In the genomic region with DNA sequence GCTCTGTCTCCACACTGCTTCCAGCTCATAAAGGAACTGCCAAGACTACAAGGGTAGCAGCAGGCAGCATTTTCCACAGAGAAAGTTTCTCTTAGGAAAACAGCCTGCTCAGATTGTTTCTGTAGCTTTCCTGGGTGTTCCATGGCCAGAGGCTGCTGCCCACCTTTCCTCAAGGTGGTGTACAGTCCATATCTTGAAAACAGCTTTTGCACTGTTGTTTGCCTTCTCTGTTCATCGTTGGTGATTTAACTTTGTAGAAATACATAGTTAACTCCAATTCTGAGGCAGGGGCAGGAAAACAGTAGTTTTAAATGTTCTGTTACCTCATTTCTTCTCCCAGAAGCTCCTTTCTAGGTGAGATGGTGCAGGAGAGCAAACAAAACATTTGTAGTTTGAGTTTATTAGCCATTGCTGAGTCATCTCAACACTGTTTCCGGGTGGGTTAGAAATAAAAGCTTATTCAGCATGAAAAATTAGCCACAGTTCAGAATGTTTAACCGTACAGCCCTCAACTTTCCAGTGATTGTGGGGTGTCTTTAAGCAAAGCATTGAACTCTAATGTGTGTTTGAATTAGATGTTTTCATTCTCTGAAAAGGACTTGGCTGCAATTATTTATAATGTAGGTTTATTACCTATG, we compare ENCODE assay signal across 10 cellular contexts. TPM values are rescaled to one million over a fixed set of nuclear protein-coding genes. Genes with fewer than 3 reads are reported as not detected.
DNase-seq lines count a peak whose midpoint lies in the region; ATAC-seq lines count a peak whose summit lies in the region.
"Had no signal": no experiment of that assay in that cellular context is flagged by ENCODE, and none has a peak within 500 bp of the region (broad histone marks: within the 10 kb centered on the region; RNA-seq: fewer than 3 reads in every experiment).

No MANE protein-coding gene starts in this region.

- no peak for ATAC-seq in naive B cell (ENCODE audit: low read depth in 2 of 2)
- no peak for ATAC-seq in GM21528 (IDR thresholded peaks at IDR 0.05; ENCODE audit: low FRiP score, unreplicated experiment)

- H3K27ac Mint-ChIP-seq in activated naive CD8-positive, alpha-beta T cell treated with anti-CD3 and anti-CD28 coated beads for 36 hours = peak overlapping the region; percentile 46
- peak overlapping the region in 4 of 6 donors; percentile 21 to 86 (median 81) for H3K27ac Mint-ChIP-seq in naive B cell

- H3K4me3 Mint-ChIP-seq in activated naive CD8-positive, alpha-beta T cell treated with anti-CD3 and anti-CD28 coated beads for 36 hours = no peak overlapping the region
- H3K4me3 Mint-ChIP-seq in naive B cell = no peak overlapping the region

- no peaks in the 10 kb centered on the region for H3K27me3 Mint-ChIP-seq in activated naive CD8-positive, alpha-beta T cell treated with anti-CD3 and anti-CD28 coated beads for 36 hours
- no peaks in the 10 kb centered on the region for H3K27me3 Mint-ChIP-seq in naive B cell

- peaks cover 3% of the 10 kb centered on the region for H3K36me3 Mint-ChIP-seq in activated naive CD8-positive, alpha-beta T cell treated with anti-CD3 and anti-CD28 coated beads for 36 hours
- H3K36me3 Mint-ChIP-seq in naive B cell = peaks cover 13 to 24% of the 10 kb centered on the region in 2 donors

- peaks cover 54% of the 10 kb centered on the region for H3K36me3 ChIP-seq in KOPT-K1 (ENCODE audit: insufficient read depth, low read length)

- peaks cover 26% of the 10 kb centered on the region for H3K4me1 Mint-ChIP-seq in activated naive CD8-positive, alpha-beta T cell treated with anti-CD3 and anti-CD28 coated beads for 36 hours
- peaks cover 11 to 35% (median 19%) of the 10 kb centered on the region in 3 donors for H3K4me1 Mint-ChIP-seq in naive B cell

- peak overlapping the region; percentile 52 for H3K27ac ChIP-seq in KOPT-K1 (ENCODE audit: low read depth, low read length, poor library complexity, severe bottlenecking)

- no peaks in the 10 kb centered on the region for H3K9me3 ChIP-seq in KOPT-K1 (ENCODE audit: insufficient read depth, low read length, poor library complexity, severe bottlenecking)

- no peaks in the 10 kb centered on the region for H3K9me3 Mint-ChIP-seq in activated naive CD8-positive, alpha-beta T cell treated with anti-CD3 and anti-CD28 coated beads for 36 hours
- no peaks in the 10 kb centered on the region for H3K9me3 Mint-ChIP-seq in naive B cell

- DNase-seq in Daoy (ENCODE audit: low read depth) = peak; percentile 35
- DNase-seq in activated naive CD8-positive, alpha-beta T cell treated with anti-CD3 and anti-CD28 coated beads for 36 hours = no peak
- no peak for DNase-seq in naive B cell
- DNase-seq in NCI-H128 (lab: John Stamatoyannopoulos, UW; ENCODE audit: unreplicated experiment) = no peak
- no peak for DNase-seq in NCI-H226
- no peak for DNase-seq in midbrain (lab: John Stamatoyannopoulos, UW)
- DNase-seq: activated gamma-delta T cell treated with Interleukin-2 at 50 U/mL for 16 hours, NCI-H2029 had no signal

RNA-seq across cellular contexts. Expression of gene DIP2A, which starts 41.7 kb away (rescaled TPM):
- 11.5 and 16.4 TPM in 2 replicates for total RNA-seq in Daoy (2014; rRNA removed; shearing (Covaris generic))
- total RNA-seq in activated naive CD8-positive, alpha-beta T cell treated with anti-CD3 and anti-CD28 coated beads for 36 hours = 10 to 100 TPM; 19.0 to 21.2 TPM
- polyA plus RNA-seq in naive B cell (ENCODE audit: low read depth in 6 of 6) = 10 to 100 TPM in 1 of 6 donors, 1 to 10 TPM in 4, under 1 TPM in 1; 0.34 to 12.4 (median 7.3) TPM
